ENCODE assay signal across 1 cellular context in the genomic region with DNA sequence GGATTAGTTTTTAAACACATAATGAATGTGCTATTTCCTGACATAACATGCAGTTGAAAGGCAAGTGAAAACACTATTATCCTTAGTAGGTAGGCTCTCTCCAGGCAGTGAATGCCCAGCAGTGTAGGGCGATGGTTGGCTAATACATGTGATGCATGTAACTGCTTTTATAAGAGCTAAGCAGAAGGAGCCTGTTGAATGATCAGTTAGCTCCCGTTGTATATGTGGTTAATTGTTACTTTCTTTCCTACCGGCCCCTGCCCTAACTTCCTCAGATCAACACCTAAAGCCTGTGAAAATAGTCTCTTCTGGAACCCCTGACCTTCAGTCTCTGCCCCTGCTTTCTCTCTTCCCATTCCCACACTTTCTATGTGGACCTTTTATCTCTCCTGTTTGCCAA.
TF ChIP-seq lines count a peak whose summit lies in the region.

No MANE protein-coding gene starts in this region.

TF ChIP-seq in HEK293, 187 proteins besides CTCF, POLR2A, EP300 and RAD21:
- TF ChIP-seq ZNF626 (tag by site-specific recombination; IDR thresholded peaks at IDR 0.05): no peak
- TF ChIP-seq SCRT2 (tag by site-specific recombination; IDR thresholded peaks at IDR 0.05): 0 out of 2 replicates have a peak, but pooled peaks have one; percentile 19
